11 cellular contexts compared by ENCODE assay signal in genomic region chr5:170268884-170269283, GRCh38. TPM values are rescaled to one million over a fixed set of nuclear protein-coding genes. Genes with fewer than 3 reads are reported as not detected.
DNase-seq lines count a peak whose midpoint lies in the region; ATAC-seq, FAIRE-seq and TF ChIP-seq lines count a peak whose summit lies in the region.
"Had no signal": no experiment of that assay in that cellular context is flagged by ENCODE, and none has a peak within 500 bp of the region (broad histone marks: within the 10 kb centered on the region; RNA-seq: fewer than 3 reads in every experiment).

No MANE protein-coding gene starts in this region.

- no peaks in the 10 kb centered on the region for H3K79me2 ChIP-seq in GM12878 (ENCODE audit: control insufficient read depth, insufficient read depth, low read length)

- CTCF ChIA-PET in CD4-positive, alpha-beta T cell (lab: Charles Lee): interaction anchor here (0.8 to 4.6 kb wide), 8 partner anchors 17 to 78 kb away, joined by 3 to 32 read pairs (median 12); partner anchors contain the start of gene LCP2
- CTCF ChIA-PET in GM12878 (lab: Yijun Ruan, JAX): interaction anchor here (0.5 to 7.9 kb wide), 23 partner anchors 10 to 530 kb away, joined by 3 to 189 read pairs (median 9); partner anchors contain the start of gene LCP2

- intact Hi-C loops in CD4-positive, alpha-beta T cell (cut with DNase I, micrococcal nuclease): loop anchor here (1.0 to 5.0 kb wide), 5 partner anchors 9 to 152 kb away; no protein-coding TSS in a partner anchor
- intact Hi-C loops in GM12878 (cut with micrococcal nuclease; ENCODE audit: unreplicated experiment): loop anchor here (1.0 kb wide), 2 partner anchors 70 to 152 kb away; no protein-coding TSS in a partner anchor

- H3K36me3 Mint-ChIP-seq in CD4-positive, alpha-beta T cell (ENCODE audit: low read depth): peaks cover 100% of the 10 kb centered on the region
- H3K36me3 Mint-ChIP-seq in natural killer cell treated with Interleukin-12 subunit alpha and Interleukin-12 subunit beta and Interleukin-15 and Interleukin-18, amount 100 ng/mL, for 72 hours: peaks cover 67% of the 10 kb centered on the region

- ATAC-seq in CD4-positive, alpha-beta T cell (ENCODE audit: poor library complexity): no peak
- ATAC-seq in GM12878 (peak; percentile 39), GM18502 (IDR thresholded peaks at IDR 0.05; ENCODE audit: poor library complexity, unreplicated experiment) (no peak)
- ATAC-seq in natural killer cell treated with Interleukin-12 subunit alpha and Interleukin-12 subunit beta and Interleukin-15 and Interleukin-18, amount 100 ng/mL, for 72 hours: no peak

- TF ChIP-seq CTCF in CD4-positive, alpha-beta T cell (IDR thresholded peaks at IDR 0.05): no peak
- TF ChIP-seq CTCF in NB4 (IDR thresholded peaks at IDR 0.05; ENCODE audit: low read depth, low read length) (no peak), GM12878 (IDR thresholded peaks at IDR 0.05 in 2 of 3, conservative IDR thresholded peaks at IDR 0.05 in 1 of 3; ENCODE audit: control insufficient read depth in 2 of 3, extremely low read depth in 1 of 3, insufficient read depth in 1 of 3, low read depth in 3 of 3, low read length in 3 of 3) (no peak)

- no peaks in the 10 kb centered on the region for H3K9me3 ChIP-seq in CD4-positive, alpha-beta T cell (ENCODE audit: control insufficient read depth, low read length)
- H3K9me3 ChIP-seq in GM12878 (replicated peaks; ENCODE audit: control insufficient read depth, insufficient read depth, low read length): no peaks in the 10 kb centered on the region
- H3K9me3 ChIP-seq: psoas muscle had no signal

- RAD21 ChIA-PET in GM12878 (lab: Charles Lee; ENCODE audit: unreplicated experiment): interaction anchor here (0.6 to 4.5 kb wide), 19 partner anchors 9 to 1486 kb away, joined by 3 to 88 read pairs (median 6); partner anchors contain the start of gene LCP2

- no peak overlapping the region for H3K4me3 ChIP-seq in NB4 (ENCODE audit: low read depth, low read length)
- no peak overlapping the region for H3K4me3 ChIP-seq in GM12878
- H3K4me3 ChIP-seq: psoas muscle had no signal

- no TSS peak for BruUV-seq in GM12878 (replicated peaks; lab: Mats Ljungman, UMichigan)

- H3K4me1 ChIP-seq in GM12878 (ENCODE audit: control insufficient read depth, insufficient read depth, low read length): peaks cover 8% of the 10 kb centered on the region
- H3K4me1 ChIP-seq: psoas muscle had no signal

- WGBS in GM12878 (ENCODE audit: insufficient coverage, insufficient replicate concordance, low lambda C conversion rate, missing lambda C conversion rate): 29% methylated on average over 3 of the region's 3 CpGs

- in situ Hi-C loops in GM12878 (cut with MboI): no loop called here

- POLR2A ChIA-PET in CD4-positive, alpha-beta T cell (lab: Charles Lee): interaction anchor here (0.8 to 6.9 kb wide), 8 partner anchors 11 to 70 kb away, joined by 3 to 112 read pairs (median 6); partner anchors contain the start of gene LCP2
- POLR2A ChIA-PET in GM12878 (lab: Charles Lee): interaction anchor here (0.6 to 3.9 kb wide), 6 partner anchors 15 to 70 kb away, joined by 4 to 19 read pairs (median 6); no protein-coding TSS in a partner anchor

- no peak for FAIRE-seq in GM12878 (lab: Jason Lieb, UNC)

- no peak for TF ChIP-seq RAD21 in GM12878 (IDR thresholded peaks at IDR 0.05; ENCODE audit: insufficient read depth, low read depth, low read length)

- H3K9ac ChIP-seq in GM12878 (ENCODE audit: control insufficient read depth, insufficient read depth, low read length): no peak overlapping the region

- TF ChIP-seq POLR2A in NB4 (IDR thresholded peaks at IDR 0.05; ENCODE audit: extremely low read depth, insufficient read length) (no peak), GM12878 (IDR thresholded peaks at IDR 0.05; ENCODE audit: low read depth, low read length) (no peak)

- TF ChIP-seq EP300 in GM12878 (IDR thresholded peaks at IDR 0.05; ENCODE audit: borderline replicate concordance in 1 of 2, control insufficient read depth in 1 of 2, low read depth in 2 of 2, low read length in 2 of 2): no peak

- no peaks in the 10 kb centered on the region for H3K9me3 Mint-ChIP-seq in CD4-positive, alpha-beta T cell
- no peaks in the 10 kb centered on the region for H3K9me3 Mint-ChIP-seq in natural killer cell treated with Interleukin-12 subunit alpha and Interleukin-12 subunit beta and Interleukin-15 and Interleukin-18, amount 100 ng/mL, for 72 hours

- no peaks in the 10 kb centered on the region for H3K27me3 ChIP-seq in CD4-positive, alpha-beta T cell (ENCODE audit: control insufficient read depth, insufficient read depth, low read length)
- H3K27me3 ChIP-seq in GM12878 (replicated peaks in 1 of 2; ENCODE audit: control insufficient read depth in 2 of 2, insufficient read depth in 2 of 2, low read length in 1 of 2): no peaks in the 10 kb centered on the region

- DNase-seq in CD4-positive, alpha-beta T cell: no peak
- peak; percentile 88 for DNase-seq in NB4 (ENCODE audit: low read depth)
- no peak for DNase-seq in GM12878 (ENCODE audit: low read depth, low spot score)
- no peak for DNase-seq in natural killer cell treated with Interleukin-12 subunit alpha and Interleukin-12 subunit beta and Interleukin-15 and Interleukin-18, amount 100 ng/mL, for 72 hours (ENCODE audit: low spot score)
- DNase-seq in NCI-H1092 treated with DMSO at 0.1 percent for 48 hours (lab: John Stamatoyannopoulos, UW): no peak
- no peak for DNase-seq in effector CD8-positive, alpha-beta T cell (lab: John Stamatoyannopoulos, UW)
- no peak for DNase-seq in stimulated activated CD4-positive, alpha-beta T cell treated with anti-CD3 and anti-CD28 coated beads, Interleukin-4, amount 100 ng/mL, for 24 hours
- DNase-seq: NCI-H146, psoas muscle, SW 1271 had no signal

- peak overlapping the region; percentile 96 for H3K27ac Mint-ChIP-seq in CD4-positive, alpha-beta T cell
- H3K27ac Mint-ChIP-seq in natural killer cell treated with Interleukin-12 subunit alpha and Interleukin-12 subunit beta and Interleukin-15 and Interleukin-18, amount 100 ng/mL, for 72 hours: peak overlapping the region; percentile 88 to 90

- no peaks in the 10 kb centered on the region for H3K27me3 Mint-ChIP-seq in CD4-positive, alpha-beta T cell
- H3K27me3 Mint-ChIP-seq in natural killer cell treated with Interleukin-12 subunit alpha and Interleukin-12 subunit beta and Interleukin-15 and Interleukin-18, amount 100 ng/mL, for 72 hours: no peaks in the 10 kb centered on the region

- no peak overlapping the region for H2AFZ ChIP-seq in GM12878 (ENCODE audit: control insufficient read depth, low read depth, low read length)

- no peaks in the 10 kb centered on the region for H4K20me1 ChIP-seq in GM12878 (ENCODE audit: control insufficient read depth, insufficient read depth)

- peak overlapping the region; percentile 83 for H3K4me3 Mint-ChIP-seq in CD4-positive, alpha-beta T cell
- peak overlapping the region; percentile 82 for H3K4me3 Mint-ChIP-seq in natural killer cell treated with Interleukin-12 subunit alpha and Interleukin-12 subunit beta and Interleukin-15 and Interleukin-18, amount 100 ng/mL, for 72 hours

- H3K4me2 ChIP-seq in GM12878 (ENCODE audit: control insufficient read depth, insufficient read depth): peak overlapping the region; percentile 20; the same call in 1 of the 2 replicates

- peaks cover 6 to 22% of the 10 kb centered on the region in 2 experiments; a peak in 3 of 4 replicates for H3K36me3 ChIP-seq in GM12878 (ENCODE audit: control insufficient read depth in 2 of 2, insufficient read depth in 2 of 2, low read length in 1 of 2)

- H3K4me1 Mint-ChIP-seq in CD4-positive, alpha-beta T cell (ENCODE audit: low read depth): peaks cover 93% of the 10 kb centered on the region
- peaks cover 63 to 66% of the 10 kb centered on the region in 2 donors for H3K4me1 Mint-ChIP-seq in natural killer cell treated with Interleukin-12 subunit alpha and Interleukin-12 subunit beta and Interleukin-15 and Interleukin-18, amount 100 ng/mL, for 72 hours (ENCODE audit: low read depth in 2 of 2)

- SMC1A ChIA-PET in GM12878 (lab: Charles Lee; ENCODE audit: uncharacterized antibody, unreplicated experiment): interaction anchor here (0.6 to 16.6 kb wide), 18 partner anchors 8 to 152 kb away, joined by 3 to 451 read pairs (median 6); partner anchors contain the start of gene LCP2

- H3K27ac ChIP-seq in CD4-positive, alpha-beta T cell (ENCODE audit: low read depth, low read length): peak overlapping the region; percentile 82
- no peak overlapping the region; the same call in 1 of the 2 replicates for H3K27ac ChIP-seq in GM12878 (ENCODE audit: control insufficient read depth, insufficient read depth)
- H3K27ac ChIP-seq: psoas muscle had no signal

RNA-seq across cellular contexts. Expression of gene LCP2, which starts 28.7 kb away (rescaled TPM):
- total RNA-seq in CD4-positive, alpha-beta T cell: 100 to 1,000 TPM; 154 to 155 TPM
- total RNA-seq in GM12878 (2013; cell fraction: nucleolus; rRNA removed): 339 and 344 TPM in 2 replicates
- total RNA-seq in GM12878 (2014; rRNA removed) (17.8 and 19.2 TPM in 2 replicates), GM12878 (2014; rRNA removed; fragmentation: Illumina TruSeq; extraction: Trizol) (23.5 and 23.9 TPM in 2 replicates), GM12878 (2021) (38.5 and 40.0 TPM in 2 replicates)
- 13.4 TPM for polyA plus RNA-seq in GM12878 (2011; ENCODE audit: low read depth)
- polyA plus RNA-seq in GM12878 (2011; rRNA removed) (45.5 and 46.7 TPM in 2 replicates), GM12878 (2014; fragmentation: Illumina TruSeq; extraction: Trizol) (48.7 and 50.5 TPM in 2 replicates), GM12878 (2014; fragmentation: Nextera tagmentation; extraction: Ambion mirVana) (1 to 10 TPM; 8.0 to 8.5 TPM), GM12878 (2014; rRNA removed) (24.4 and 25.7 TPM in 2 replicates), GM12878 (2016; fragmentation: Nextera tagmentation; extraction: Ambion mirVana) (10 to 100 TPM; 12.7 to 15.3 TPM)
- 30.5 and 30.9 TPM in 2 replicates for polyA plus RNA-seq in GM12878 (2011; cell fraction: cytosol; rRNA removed)
- 121 and 152 TPM in 2 replicates for polyA plus RNA-seq in GM12878 (2011; cell fraction: nucleus; rRNA removed)
- polyA plus RNA-seq in GM12878 (2012): 20.3 and 26.2 TPM in 2 replicates
- polyA minus RNA-seq in GM12878 (2011; rRNA and poly(A)+ RNA removed): 69.6 and 94.1 TPM in 2 replicates
- 8.2 and 16.8 TPM in 2 replicates for polyA minus RNA-seq in GM12878 (2011; cell fraction: cytosol; rRNA and poly(A)+ RNA removed)
- 149 and 176 TPM in 2 replicates for polyA minus RNA-seq in GM12878 (2011; cell fraction: nucleus; rRNA and poly(A)+ RNA removed)
- total RNA-seq in natural killer cell treated with Interleukin-12 subunit alpha and Interleukin-12 subunit beta and Interleukin-15 and Interleukin-18, amount 100 ng/mL, for 72 hours: 100 to 1,000 TPM; 282 to 360 TPM

RNA-seq across cellular contexts. Expression of gene C5orf58, which starts 36.1 kb away (rescaled TPM):
- not detected for total RNA-seq in CD4-positive, alpha-beta T cell
- total RNA-seq in GM12878 (2013; cell fraction: nucleolus; rRNA removed): not detected in 2 replicates
- total RNA-seq in GM12878 (2014; rRNA removed) (not detected in 2 replicates), GM12878 (2014; rRNA removed; fragmentation: Illumina TruSeq; extraction: Trizol) (not detected in 2 replicates), GM12878 (2021) (not detected in 2 replicates)
- not detected for polyA plus RNA-seq in GM12878 (2011; ENCODE audit: low read depth)
- polyA plus RNA-seq in GM12878 (2011; rRNA removed) (not detected in 2 replicates), GM12878 (2014; fragmentation: Illumina TruSeq; extraction: Trizol) (not detected in 2 replicates), GM12878 (2014; fragmentation: Nextera tagmentation; extraction: Ambion mirVana) (under 1 TPM; 0.26 to 0.27 TPM), GM12878 (2014; rRNA removed) (not detected in 2 replicates), GM12878 (2016; fragmentation: Nextera tagmentation; extraction: Ambion mirVana) (under 1 TPM in 1 of 2 experiments, not detected in 1; 0.13 TPM)
- polyA plus RNA-seq in GM12878 (2011; cell fraction: cytosol; rRNA removed): not detected in 2 replicates
- not detected in 2 replicates for polyA plus RNA-seq in GM12878 (2011; cell fraction: nucleus; rRNA removed)
- 0.11 TPM in 1 of 2 replicates, not detected in the other for polyA plus RNA-seq in GM12878 (2012)
- polyA minus RNA-seq in GM12878 (2011; rRNA and poly(A)+ RNA removed): not detected in 2 replicates
- not detected in 2 replicates for polyA minus RNA-seq in GM12878 (2011; cell fraction: cytosol; rRNA and poly(A)+ RNA removed)
- polyA minus RNA-seq in GM12878 (2011; cell fraction: nucleus; rRNA and poly(A)+ RNA removed): not detected in 2 replicates
- total RNA-seq in natural killer cell treated with Interleukin-12 subunit alpha and Interleukin-12 subunit beta and Interleukin-15 and Interleukin-18, amount 100 ng/mL, for 72 hours: not detected
- total RNA-seq: psoas muscle had no signal
- polyA plus RNA-seq: psoas muscle had no signal
